In genomic region chr3:50563867-50564266, GRCh38 we compare ENCODE assay signal across 23 cellular contexts. TPM values are rescaled to one million over a fixed set of nuclear protein-coding genes. Genes with fewer than 3 reads are reported as not detected.
DNase-seq lines count a peak whose midpoint lies in the region; ATAC-seq, FAIRE-seq and TF ChIP-seq lines count a peak whose summit lies in the region.
"Had no signal": no experiment of that assay in that cellular context is flagged by ENCODE, and none has a peak within 500 bp of the region (broad histone marks: within the 10 kb centered on the region; RNA-seq: fewer than 3 reads in every experiment).

No MANE protein-coding gene starts in this region.

- no peak overlapping the region for H3K4me2 ChIP-seq in HepG2 (ENCODE audit: low read depth, low read length)
- H3K4me2 ChIP-seq: GM23338 had no signal

- no peak for TF ChIP-seq RAD21 in HepG2 (CRISPR knock-in tag; IDR thresholded peaks at IDR 0.05)

- H3K4me1 Mint-ChIP-seq in activated CD8-positive, alpha-beta T cell treated with anti-CD3 and anti-CD28 coated beads, Interleukin-2, amount 10 ng/mL, durations not matched to agents 7 days and 5 days (ENCODE audit: low read depth), result peaks cover 57% of the 10 kb centered on the region
- peaks cover 28% of the 10 kb centered on the region for H3K4me1 Mint-ChIP-seq in activated CD8-positive, alpha-beta T cell treated with anti-CD3 and anti-CD28 coated beads for 36 hours (ENCODE audit: low read depth)
- peaks cover 51% of the 10 kb centered on the region for H3K4me1 Mint-ChIP-seq in HFFc6 (ENCODE audit: low read depth)
- H3K4me1 Mint-ChIP-seq in stimulated activated effector memory CD8-positive, alpha-beta T cell treated with anti-CD3 and anti-CD28 coated beads, Interleukin-12 subunit alpha, Interleukin-12 subunit beta, amount 100 ng/mL, for 72 hours, result peaks cover 41% of the 10 kb centered on the region

- TF ChIP-seq EP300 in HepG2 (IDR thresholded peaks at IDR 0.05; ENCODE audit: low read depth in 2 of 2, low read length in 2 of 2) (no peak), HepG2 (CRISPR knock-in tag; IDR thresholded peaks at IDR 0.05; ENCODE audit: borderline replicate concordance) (no peak)

- H3K36me3 Mint-ChIP-seq in activated CD8-positive, alpha-beta T cell treated with anti-CD3 and anti-CD28 coated beads, Interleukin-2, amount 10 ng/mL, durations not matched to agents 7 days and 5 days (ENCODE audit: low read depth), result peaks cover 36% of the 10 kb centered on the region
- H3K36me3 Mint-ChIP-seq in activated CD8-positive, alpha-beta T cell treated with anti-CD3 and anti-CD28 coated beads for 36 hours (ENCODE audit: low read depth), result peaks cover 19% of the 10 kb centered on the region
- 0 out of 2 replicates have a peak, but pooled peaks cover 6% of the 10 kb centered on the region for H3K36me3 Mint-ChIP-seq in HFFc6 (ENCODE audit: low read depth)
- peaks cover 12% of the 10 kb centered on the region for H3K36me3 Mint-ChIP-seq in stimulated activated effector memory CD8-positive, alpha-beta T cell treated with anti-CD3 and anti-CD28 coated beads, Interleukin-12 subunit alpha, Interleukin-12 subunit beta, amount 100 ng/mL, for 72 hours
- H3K36me3 Mint-ChIP-seq: CD14-positive monocyte had no signal

- no peak for FAIRE-seq in HepG2 (lab: Jason Lieb, UNC)
- FAIRE-seq: A204.1, G401.6, GM18507 had no signal

- H3K79me2 ChIP-seq in HepG2 (ENCODE audit: insufficient read depth, low read length), result no peaks in the 10 kb centered on the region

- intact Hi-C loops in activated CD8-positive, alpha-beta T cell treated with anti-CD3 and anti-CD28 coated beads for 36 hours (cut with micrococcal nuclease), result no loop called here
- intact Hi-C loops in HepG2 (cut with micrococcal nuclease; ENCODE audit: unreplicated experiment), result no loop called here

- H3K27me3 ChIP-seq in HepG2 (ENCODE audit: control insufficient read depth in 1 of 2, insufficient read depth in 2 of 2, low read length in 2 of 2), result peaks cover 4 to 32% of the 10 kb centered on the region in 2 experiments; a peak in 3 of 5 replicates

- H3K4me3 Mint-ChIP-seq in activated CD8-positive, alpha-beta T cell treated with anti-CD3 and anti-CD28 coated beads, Interleukin-2, amount 10 ng/mL, durations not matched to agents 7 days and 5 days, result no peak overlapping the region
- H3K4me3 Mint-ChIP-seq in activated CD8-positive, alpha-beta T cell treated with anti-CD3 and anti-CD28 coated beads for 36 hours, result no peak overlapping the region
- 0 out of 2 replicates have a peak overlapping the region, but pooled peaks have one; percentile 9 for H3K4me3 Mint-ChIP-seq in HFFc6
- H3K4me3 Mint-ChIP-seq in stimulated activated effector memory CD8-positive, alpha-beta T cell treated with anti-CD3 and anti-CD28 coated beads, Interleukin-12 subunit alpha, Interleukin-12 subunit beta, amount 100 ng/mL, for 72 hours, result no peak overlapping the region
- H3K4me3 Mint-ChIP-seq: CD14-positive monocyte, GM23338 had no signal

- peaks cover 23% of the 10 kb centered on the region for H3K4me1 ChIP-seq in HepG2 (ENCODE audit: insufficient read depth, low read length)
- H3K4me1 ChIP-seq: HAP-1 had no signal

- in situ Hi-C loops in HepG2 (cut with HindIII; ENCODE audit: extremely low pct_ligation_motif_present, low pct_unique_long_range_greater_than_20kb), result no loop called here

- H3K9me3 ChIP-seq in HepG2 (ENCODE audit: low read length), result no peaks in the 10 kb centered on the region
- H3K9me3 ChIP-seq: HAP-1 had no signal

- CTCF ChIA-PET in activated CD8-positive, alpha-beta T cell treated with anti-CD3 and anti-CD28 coated beads, Interleukin-2, amount 10 ng/mL, durations not matched to agents 7 days and 5 days (lab: Charles Lee), result interaction anchor here (1.1 to 24.5 kb wide), 4 partner anchors 12 to 214 kb away, joined by 3 to 1321 read pairs (median 3); partner anchors contain the start of genes CISH and MAPKAPK3
- CTCF ChIA-PET in activated CD8-positive, alpha-beta T cell treated with anti-CD3 and anti-CD28 coated beads for 36 hours (lab: Charles Lee), result interaction anchor here (0.9 to 1.8 kb wide), 2 partner anchors 21 to 128 kb away, joined by 3 to 8 read pairs; no protein-coding TSS in a partner anchor
- CTCF ChIA-PET in HepG2 (lab: Yijun Ruan, JAX; ENCODE audit: low intra/inter-chr PET ratio, low total read pairs), result no interaction called here

- BruUV-seq in HepG2 (replicated peaks; lab: Mats Ljungman, UMichigan), result no TSS peak

- H4K20me1 ChIP-seq in HepG2 (ENCODE audit: insufficient read depth, low read length), result no peaks in the 10 kb centered on the region

- H3K27ac Mint-ChIP-seq in activated CD8-positive, alpha-beta T cell treated with anti-CD3 and anti-CD28 coated beads, Interleukin-2, amount 10 ng/mL, durations not matched to agents 7 days and 5 days, result peak overlapping the region; percentile 52
- no peak overlapping the region for H3K27ac Mint-ChIP-seq in activated CD8-positive, alpha-beta T cell treated with anti-CD3 and anti-CD28 coated beads for 36 hours
- H3K27ac Mint-ChIP-seq in HFFc6, result peak overlapping the region; percentile 90; the same call in 1 of the 2 replicates
- H3K27ac Mint-ChIP-seq in stimulated activated effector memory CD8-positive, alpha-beta T cell treated with anti-CD3 and anti-CD28 coated beads, Interleukin-12 subunit alpha, Interleukin-12 subunit beta, amount 100 ng/mL, for 72 hours, result peak overlapping the region; percentile 85
- H3K27ac Mint-ChIP-seq: GM23338 had no signal

- no peak for TF ChIP-seq POLR2A in HepG2 (IDR thresholded peaks at IDR 0.05; ENCODE audit: insufficient read depth in 1 of 2, low read depth in 2 of 2, low read length in 2 of 2)

- WGBS in HepG2 (ENCODE audit: low lambda C conversion rate), result 13% methylated on average over 1 of the region's 2 CpGs

- no peak overlapping the region for H2AFZ ChIP-seq in HepG2 (ENCODE audit: low read length)
- H2AFZ ChIP-seq: GM23338 had no signal

- DNase-seq in activated CD8-positive, alpha-beta T cell treated with anti-CD3 and anti-CD28 coated beads, Interleukin-2, amount 10 ng/mL, durations not matched to agents 7 days and 5 days, result no peak
- no peak for DNase-seq in activated CD8-positive, alpha-beta T cell treated with anti-CD3 and anti-CD28 coated beads for 36 hours
- DNase-seq in HFFc6 (no peak), cerebellar cortex (ENCODE audit: low spot score) (peak; percentile 96), HepG2 (ENCODE audit: low spot score) (no peak), putamen (ENCODE audit: low spot score) (no peak)
- DNase-seq in stimulated activated effector memory CD8-positive, alpha-beta T cell treated with anti-CD3 and anti-CD28 coated beads, Interleukin-12 subunit alpha, Interleukin-12 subunit beta, amount 100 ng/mL, for 72 hours (ENCODE audit: low spot score in 2 of 2), result no peak
- DNase-seq: COR-L47, KG1, NCI-H1105, NCI-H146, NCI-H2081 treated with DMSO at 0.1 percent for 48 hours, NCI-H510A treated with DMSO at 0.1 percent for 48 hours, NCI-H82, OCI-M1, Right ventricle myocardium superior had no signal

- H3K27me3 Mint-ChIP-seq in activated CD8-positive, alpha-beta T cell treated with anti-CD3 and anti-CD28 coated beads, Interleukin-2, amount 10 ng/mL, durations not matched to agents 7 days and 5 days (ENCODE audit: low read depth), result no peaks in the 10 kb centered on the region
- H3K27me3 Mint-ChIP-seq in activated CD8-positive, alpha-beta T cell treated with anti-CD3 and anti-CD28 coated beads for 36 hours, result no peaks in the 10 kb centered on the region
- H3K27me3 Mint-ChIP-seq in HFFc6 (ENCODE audit: insufficient read depth), result peaks cover 6% of the 10 kb centered on the region

- no peak overlapping the region for H3K4me3 ChIP-seq in HepG2 (replicated peaks in 1 of 3; ENCODE audit: insufficient read depth in 1 of 3, low read depth in 2 of 3, low read length in 3 of 3)
- H3K4me3 ChIP-seq: GM23338, HAP-1 had no signal

- no peak for ATAC-seq in activated CD8-positive, alpha-beta T cell treated with anti-CD3 and anti-CD28 coated beads, Interleukin-2, amount 10 ng/mL, durations not matched to agents 7 days and 5 days
- ATAC-seq in activated CD8-positive, alpha-beta T cell treated with anti-CD3 and anti-CD28 coated beads for 36 hours, result no peak
- ATAC-seq in stimulated activated effector memory CD8-positive, alpha-beta T cell treated with anti-CD3 and anti-CD28 coated beads, Interleukin-12 subunit alpha, Interleukin-12 subunit beta, amount 100 ng/mL, for 72 hours, result no peak
- ATAC-seq in HepG2 (no peak), HG03354 (IDR thresholded peaks at IDR 0.05; ENCODE audit: poor library complexity, severe bottlenecking, unreplicated experiment) (no peak)
- ATAC-seq: GM23338 had no signal

- no peak overlapping the region for H3K9ac ChIP-seq in HepG2 (ENCODE audit: insufficient read depth, low read depth, low read length)

- POLR2A ChIA-PET in activated CD8-positive, alpha-beta T cell treated with anti-CD3 and anti-CD28 coated beads, Interleukin-2, amount 10 ng/mL, durations not matched to agents 7 days and 5 days (lab: Charles Lee), result interaction anchor here (0.7 kb wide), 1 partner anchor 23 kb away, joined by 3 read pairs; no protein-coding TSS in a partner anchor
- POLR2A ChIA-PET in activated CD8-positive, alpha-beta T cell treated with anti-CD3 and anti-CD28 coated beads for 36 hours (lab: Charles Lee), result interaction anchor here (1.3 kb wide), 1 partner anchor 10 kb away, joined by 4 read pairs; no protein-coding TSS in a partner anchor
- POLR2A ChIA-PET in HepG2 (lab: Yijun Ruan, JAX), result no interaction called here

- H3K9me3 Mint-ChIP-seq in activated CD8-positive, alpha-beta T cell treated with anti-CD3 and anti-CD28 coated beads, Interleukin-2, amount 10 ng/mL, durations not matched to agents 7 days and 5 days (ENCODE audit: insufficient read depth), result no peaks in the 10 kb centered on the region
- H3K9me3 Mint-ChIP-seq in activated CD8-positive, alpha-beta T cell treated with anti-CD3 and anti-CD28 coated beads for 36 hours, result no peaks in the 10 kb centered on the region
- H3K9me3 Mint-ChIP-seq in HFFc6, result no peaks in the 10 kb centered on the region
- no peaks in the 10 kb centered on the region for H3K9me3 Mint-ChIP-seq in stimulated activated effector memory CD8-positive, alpha-beta T cell treated with anti-CD3 and anti-CD28 coated beads, Interleukin-12 subunit alpha, Interleukin-12 subunit beta, amount 100 ng/mL, for 72 hours
- H3K9me3 Mint-ChIP-seq: GM23338 had no signal

- H3K36me3 ChIP-seq in HepG2 (replicated peaks in 1 of 2; ENCODE audit: control insufficient read depth in 1 of 2, insufficient read depth in 2 of 2, low read length in 2 of 2), result no peaks in the 10 kb centered on the region
- H3K36me3 ChIP-seq: HAP-1 had no signal

- H3K27ac ChIP-seq in HepG2 (ENCODE audit: extremely low read length, insufficient read depth, low read length), result no peak overlapping the region

- TF ChIP-seq CTCF in activated CD8-positive, alpha-beta T cell treated with anti-CD3 and anti-CD28 coated beads for 36 hours (IDR thresholded peaks at IDR 0.05), result no peak
- TF ChIP-seq CTCF in HFFc6 (IDR thresholded peaks at IDR 0.05) (no peak), HepG2 (CRISPR knock-in tag; IDR thresholded peaks at IDR 0.05) (no peak)

RNA-seq across cellular contexts. Expression of gene C3orf18, which starts 3.7 kb away (rescaled TPM):
- 10 to 100 TPM; 58.5 to 61.6 TPM for total RNA-seq in activated CD8-positive, alpha-beta T cell treated with anti-CD3 and anti-CD28 coated beads, Interleukin-2, amount 10 ng/mL, durations not matched to agents 7 days and 5 days
- 10 to 100 TPM; 37.9 to 41.3 TPM for total RNA-seq in activated CD8-positive, alpha-beta T cell treated with anti-CD3 and anti-CD28 coated beads for 36 hours
- total RNA-seq in HFFc6 (2021; fragmentation: NEBNext Ultra II Directional; extraction: Animal tissue kit (Norgen Biotek cat#: 25700)), result 10 to 100 TPM; 12.9 to 15.5 (median 14.2) TPM
- total RNA-seq in HepG2 (2016; rRNA removed; fragmentation: Illumina TruSeq; extraction: Trizol), result 1.2 and 1.6 TPM in 2 replicates
- total RNA-seq in HepG2 (2016; cell fraction: cytosol; rRNA removed; fragmentation: Illumina TruSeq; extraction: Trizol; ENCODE audit: low read depth), result 1.2 and 1.5 TPM in 2 replicates
- total RNA-seq in HepG2 (2016; cell fraction: insoluble cytoplasmic fraction; rRNA removed; fragmentation: Illumina TruSeq; extraction: Trizol), result 0.88 and 1.5 TPM in 2 replicates
- 2.2 and 3.1 TPM in 2 replicates for total RNA-seq in HepG2 (2016; cell fraction: membrane; rRNA removed; fragmentation: Illumina TruSeq; extraction: Trizol)
- total RNA-seq in HepG2 (2016; cell fraction: nucleus; rRNA removed; fragmentation: Illumina TruSeq; extraction: Trizol), result 0.97 and 1.1 TPM in 2 replicates
- polyA plus RNA-seq in HepG2 (2011; rRNA removed), result 4.6 and 4.8 TPM in 2 replicates
- 3.8 and 4.2 TPM in 2 replicates for polyA plus RNA-seq in HepG2 (2011; cell fraction: cytosol; rRNA removed)
- polyA plus RNA-seq in HepG2 (2011; cell fraction: nucleus; rRNA removed), result 8.1 and 8.7 TPM in 2 replicates
- polyA plus RNA-seq in HepG2 (2012), result 1.7 and 1.8 TPM in 2 replicates
- 1.5 and 1.8 TPM in 2 replicates for polyA plus RNA-seq in HepG2 (2016; cell fraction: cytosol; fragmentation: Illumina TruSeq; extraction: Trizol; ENCODE audit: low read depth)
- polyA plus RNA-seq in HepG2 (2016; cell fraction: insoluble cytoplasmic fraction; fragmentation: Illumina TruSeq; extraction: Trizol; ENCODE audit: low read depth), result 0.85 and 1.2 TPM in 2 replicates
- 2.3 and 2.4 TPM in 2 replicates for polyA plus RNA-seq in HepG2 (2016; cell fraction: membrane; fragmentation: Illumina TruSeq; extraction: Trizol; ENCODE audit: low read depth)
- polyA plus RNA-seq in HepG2 (2016; cell fraction: nucleus; fragmentation: Illumina TruSeq; extraction: Trizol; ENCODE audit: insufficient read depth, low read depth), result 1.6 and 2.3 TPM in 2 replicates
- polyA minus RNA-seq in HepG2 (2011; rRNA and poly(A)+ RNA removed; ENCODE audit: low replicate concordance), result 6.2 and 6.4 TPM in 2 replicates
- polyA minus RNA-seq in HepG2 (2011; cell fraction: cytosol; rRNA and poly(A)+ RNA removed), result 1.5 and 2.3 TPM in 2 replicates
- 1.8 and 3.5 TPM in 2 replicates for polyA minus RNA-seq in HepG2 (2011; cell fraction: nucleus; rRNA and poly(A)+ RNA removed)

RNA-seq across cellular contexts. Expression of gene HEMK1, which starts 5.5 kb away (rescaled TPM):
- total RNA-seq in activated CD8-positive, alpha-beta T cell treated with anti-CD3 and anti-CD28 coated beads, Interleukin-2, amount 10 ng/mL, durations not matched to agents 7 days and 5 days, result 10 to 100 TPM; 83.3 to 86.0 TPM
- 100 to 1,000 TPM in 1 of 2 experiments, 10 to 100 TPM in 1; 97.1 to 101 TPM for total RNA-seq in activated CD8-positive, alpha-beta T cell treated with anti-CD3 and anti-CD28 coated beads for 36 hours
- total RNA-seq in HFFc6 (2021; fragmentation: NEBNext Ultra II Directional; extraction: Animal tissue kit (Norgen Biotek cat#: 25700)), result 10 to 100 TPM; 17.9 to 20.7 (median 19.2) TPM
- 6.3 and 9.8 TPM in 2 replicates for total RNA-seq in HepG2 (2016; rRNA removed; fragmentation: Illumina TruSeq; extraction: Trizol)
- total RNA-seq in HepG2 (2016; cell fraction: cytosol; rRNA removed; fragmentation: Illumina TruSeq; extraction: Trizol; ENCODE audit: low read depth), result 3.3 and 3.8 TPM in 2 replicates
- total RNA-seq in HepG2 (2016; cell fraction: insoluble cytoplasmic fraction; rRNA removed; fragmentation: Illumina TruSeq; extraction: Trizol), result 4.7 and 8.7 TPM in 2 replicates
- 6.7 and 7.4 TPM in 2 replicates for total RNA-seq in HepG2 (2016; cell fraction: membrane; rRNA removed; fragmentation: Illumina TruSeq; extraction: Trizol)
- 10.1 and 13.3 TPM in 2 replicates for total RNA-seq in HepG2 (2016; cell fraction: nucleus; rRNA removed; fragmentation: Illumina TruSeq; extraction: Trizol)
- polyA plus RNA-seq in HepG2 (2011; rRNA removed), result 12.6 and 16.2 TPM in 2 replicates
- polyA plus RNA-seq in HepG2 (2011; cell fraction: cytosol; rRNA removed), result 6.7 and 8.8 TPM in 2 replicates
- polyA plus RNA-seq in HepG2 (2011; cell fraction: nucleus; rRNA removed), result 54.5 and 63.4 TPM in 2 replicates
- polyA plus RNA-seq in HepG2 (2012), result 7.1 and 8.2 TPM in 2 replicates
- 4.2 and 5.6 TPM in 2 replicates for polyA plus RNA-seq in HepG2 (2016; cell fraction: cytosol; fragmentation: Illumina TruSeq; extraction: Trizol; ENCODE audit: low read depth)
- 3.7 and 6.3 TPM in 2 replicates for polyA plus RNA-seq in HepG2 (2016; cell fraction: insoluble cytoplasmic fraction; fragmentation: Illumina TruSeq; extraction: Trizol; ENCODE audit: low read depth)
- 4.9 TPM in 2 replicates for polyA plus RNA-seq in HepG2 (2016; cell fraction: membrane; fragmentation: Illumina TruSeq; extraction: Trizol; ENCODE audit: low read depth)
- 20.5 and 21.1 TPM in 2 replicates for polyA plus RNA-seq in HepG2 (2016; cell fraction: nucleus; fragmentation: Illumina TruSeq; extraction: Trizol; ENCODE audit: insufficient read depth, low read depth)
- 15.2 and 19.7 TPM in 2 replicates for polyA minus RNA-seq in HepG2 (2011; rRNA and poly(A)+ RNA removed; ENCODE audit: low replicate concordance)
- polyA minus RNA-seq in HepG2 (2011; cell fraction: cytosol; rRNA and poly(A)+ RNA removed), result 2.2 and 4.5 TPM in 2 replicates
- 25.0 and 25.6 TPM in 2 replicates for polyA minus RNA-seq in HepG2 (2011; cell fraction: nucleus; rRNA and poly(A)+ RNA removed)

RNA-seq across cellular contexts. Expression of gene CISH, which starts 47.7 kb away (rescaled TPM):
- 100 to 1,000 TPM; 380 to 394 TPM for total RNA-seq in activated CD8-positive, alpha-beta T cell treated with anti-CD3 and anti-CD28 coated beads, Interleukin-2, amount 10 ng/mL, durations not matched to agents 7 days and 5 days
- total RNA-seq in activated CD8-positive, alpha-beta T cell treated with anti-CD3 and anti-CD28 coated beads for 36 hours, result 100 to 1,000 TPM; 307 to 308 TPM
- total RNA-seq in HFFc6 (2021; fragmentation: NEBNext Ultra II Directional; extraction: Animal tissue kit (Norgen Biotek cat#: 25700)), result 1 to 10 TPM in 2 of 6 experiments, under 1 TPM in 4; 0.84 to 1.4 (median 0.95) TPM
- total RNA-seq in HepG2 (2016; rRNA removed; fragmentation: Illumina TruSeq; extraction: Trizol), result 0.73 and 0.91 TPM in 2 replicates
- total RNA-seq in HepG2 (2016; cell fraction: cytosol; rRNA removed; fragmentation: Illumina TruSeq; extraction: Trizol; ENCODE audit: low read depth), result 0.20 and 0.44 TPM in 2 replicates
- total RNA-seq in HepG2 (2016; cell fraction: insoluble cytoplasmic fraction; rRNA removed; fragmentation: Illumina TruSeq; extraction: Trizol), result 0.82 and 1.2 TPM in 2 replicates
- 1.2 and 1.4 TPM in 2 replicates for total RNA-seq in HepG2 (2016; cell fraction: membrane; rRNA removed; fragmentation: Illumina TruSeq; extraction: Trizol)
- 0.81 and 0.85 TPM in 2 replicates for total RNA-seq in HepG2 (2016; cell fraction: nucleus; rRNA removed; fragmentation: Illumina TruSeq; extraction: Trizol)
- polyA plus RNA-seq in HepG2 (2011; rRNA removed), result 1.5 and 2.8 TPM in 2 replicates
- 1.5 and 1.7 TPM in 2 replicates for polyA plus RNA-seq in HepG2 (2011; cell fraction: cytosol; rRNA removed)
- polyA plus RNA-seq in HepG2 (2011; cell fraction: nucleus; rRNA removed), result 4.4 and 7.4 TPM in 2 replicates
- 2.1 and 2.9 TPM in 2 replicates for polyA plus RNA-seq in HepG2 (2012)
- polyA plus RNA-seq in HepG2 (2016; cell fraction: cytosol; fragmentation: Illumina TruSeq; extraction: Trizol; ENCODE audit: low read depth), result 0.21 and 0.27 TPM in 2 replicates
- 1.9 and 2.2 TPM in 2 replicates for polyA plus RNA-seq in HepG2 (2016; cell fraction: insoluble cytoplasmic fraction; fragmentation: Illumina TruSeq; extraction: Trizol; ENCODE audit: low read depth)
- polyA plus RNA-seq in HepG2 (2016; cell fraction: membrane; fragmentation: Illumina TruSeq; extraction: Trizol; ENCODE audit: low read depth), result 0.84 and 1.0 TPM in 2 replicates
- 1.9 and 3.2 TPM in 2 replicates for polyA plus RNA-seq in HepG2 (2016; cell fraction: nucleus; fragmentation: Illumina TruSeq; extraction: Trizol; ENCODE audit: insufficient read depth, low read depth)
- 1.9 and 6.3 TPM in 2 replicates for polyA minus RNA-seq in HepG2 (2011; rRNA and poly(A)+ RNA removed; ENCODE audit: low replicate concordance)
- polyA minus RNA-seq in HepG2 (2011; cell fraction: cytosol; rRNA and poly(A)+ RNA removed), result 1.6 and 2.8 TPM in 2 replicates
- polyA minus RNA-seq in HepG2 (2011; cell fraction: nucleus; rRNA and poly(A)+ RNA removed), result 2.6 and 4.6 TPM in 2 replicates

RNA-seq across cellular contexts. Expression of gene MAPKAPK3, which starts 53.1 kb away (rescaled TPM):
- 100 to 1,000 TPM; 224 to 225 TPM for total RNA-seq in activated CD8-positive, alpha-beta T cell treated with anti-CD3 and anti-CD28 coated beads, Interleukin-2, amount 10 ng/mL, durations not matched to agents 7 days and 5 days
- 100 to 1,000 TPM; 204 to 205 TPM for total RNA-seq in activated CD8-positive, alpha-beta T cell treated with anti-CD3 and anti-CD28 coated beads for 36 hours
- 10 to 100 TPM; 60.5 to 65.5 (median 62.8) TPM for total RNA-seq in HFFc6 (2021; fragmentation: NEBNext Ultra II Directional; extraction: Animal tissue kit (Norgen Biotek cat#: 25700))
- total RNA-seq in HepG2 (2016; rRNA removed; fragmentation: Illumina TruSeq; extraction: Trizol), result 41.2 and 48.5 TPM in 2 replicates
- total RNA-seq in HepG2 (2016; cell fraction: cytosol; rRNA removed; fragmentation: Illumina TruSeq; extraction: Trizol; ENCODE audit: low read depth), result 18.9 and 21.3 TPM in 2 replicates
- 40.5 and 43.9 TPM in 2 replicates for total RNA-seq in HepG2 (2016; cell fraction: insoluble cytoplasmic fraction; rRNA removed; fragmentation: Illumina TruSeq; extraction: Trizol)
- 51.7 and 60.5 TPM in 2 replicates for total RNA-seq in HepG2 (2016; cell fraction: membrane; rRNA removed; fragmentation: Illumina TruSeq; extraction: Trizol)
- total RNA-seq in HepG2 (2016; cell fraction: nucleus; rRNA removed; fragmentation: Illumina TruSeq; extraction: Trizol), result 21.2 and 24.7 TPM in 2 replicates
- polyA plus RNA-seq in HepG2 (2011; rRNA removed), result 39.9 and 46.2 TPM in 2 replicates
- polyA plus RNA-seq in HepG2 (2011; cell fraction: cytosol; rRNA removed), result 40.2 and 41.3 TPM in 2 replicates
- 23.0 and 28.1 TPM in 2 replicates for polyA plus RNA-seq in HepG2 (2011; cell fraction: nucleus; rRNA removed)
- 21.8 and 22.2 TPM in 2 replicates for polyA plus RNA-seq in HepG2 (2012)
- polyA plus RNA-seq in HepG2 (2016; cell fraction: cytosol; fragmentation: Illumina TruSeq; extraction: Trizol; ENCODE audit: low read depth), result 23.5 and 31.3 TPM in 2 replicates
- polyA plus RNA-seq in HepG2 (2016; cell fraction: insoluble cytoplasmic fraction; fragmentation: Illumina TruSeq; extraction: Trizol; ENCODE audit: low read depth), result 53.8 and 56.3 TPM in 2 replicates
- 50.2 and 54.3 TPM in 2 replicates for polyA plus RNA-seq in HepG2 (2016; cell fraction: membrane; fragmentation: Illumina TruSeq; extraction: Trizol; ENCODE audit: low read depth)
- polyA plus RNA-seq in HepG2 (2016; cell fraction: nucleus; fragmentation: Illumina TruSeq; extraction: Trizol; ENCODE audit: insufficient read depth, low read depth), result 31.0 and 31.6 TPM in 2 replicates
- 48.5 and 89.7 TPM in 2 replicates for polyA minus RNA-seq in HepG2 (2011; rRNA and poly(A)+ RNA removed; ENCODE audit: low replicate concordance)
- polyA minus RNA-seq in HepG2 (2011; cell fraction: cytosol; rRNA and poly(A)+ RNA removed), result 15.7 and 16.5 TPM in 2 replicates
- polyA minus RNA-seq in HepG2 (2011; cell fraction: nucleus; rRNA and poly(A)+ RNA removed), result 13.4 and 16.9 TPM in 2 replicates

Comparison
In these comparisons a context has a peak if more than half of its experiments do, and no peak if none do; other contexts are left out.
1. RNA of gene CISH, which starts 47.7 kb away (total RNA-seq): 380 to 394 TPM in activated CD8-positive, alpha-beta T cell treated with anti-CD3 and anti-CD28 coated beads, Interleukin-2, amount 10 ng/mL, durations not matched to agents 7 days and 5 days and 307 to 308 TPM in activated CD8-positive, alpha-beta T cell treated with anti-CD3 and anti-CD28 coated beads for 36 hours; 0.84 to 1.4 TPM in HFFc6 and 0.20 to 1.4 TPM in HepG2; every median in the first group is over 100 times any median in the second.